ENCODE assay signal across 12 cellular contexts in the genomic region with DNA sequence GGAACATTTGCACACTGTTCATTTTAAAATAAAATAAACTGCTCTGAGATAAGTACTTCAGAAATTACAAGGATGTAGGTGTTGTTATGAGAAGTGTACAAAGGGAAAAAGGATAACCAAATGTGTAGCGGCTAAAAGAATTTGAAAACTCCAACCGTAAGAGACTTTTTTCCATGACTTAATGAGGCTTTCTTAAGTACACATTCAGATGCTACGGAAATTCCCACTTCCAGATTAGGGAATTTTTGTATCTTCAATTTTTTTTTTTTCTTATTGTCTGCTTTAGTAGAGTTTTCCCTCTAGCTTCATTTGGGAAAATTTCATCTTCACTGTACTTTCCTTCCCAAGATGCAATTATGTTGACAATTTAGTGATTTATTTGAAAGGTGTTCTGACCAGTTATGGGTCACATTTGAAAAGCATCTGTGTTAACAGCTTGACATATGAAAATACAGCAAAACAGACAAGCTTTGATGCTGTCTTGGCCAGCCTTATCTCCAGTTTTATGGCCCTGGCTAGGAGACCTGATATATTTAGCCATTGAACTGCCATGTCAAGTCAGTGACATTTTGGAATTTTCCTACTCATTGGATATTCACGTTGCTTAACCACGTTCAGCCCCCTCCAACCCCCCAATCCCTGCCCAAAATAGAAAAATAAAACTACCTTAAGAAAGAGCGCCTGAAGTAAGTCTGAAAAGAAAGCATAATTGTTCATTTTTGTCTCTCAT.
DNase-seq lines count a peak whose midpoint lies in the region; ATAC-seq, FAIRE-seq and TF ChIP-seq lines count a peak whose summit lies in the region.
"Had no signal": no experiment of that assay in that cellular context is flagged by ENCODE, and none has a peak within 500 bp of the region (broad histone marks: within the 10 kb centered on the region; RNA-seq: fewer than 3 reads in every experiment).

No MANE protein-coding gene starts in this region.

- H3K4me3 Mint-ChIP-seq in CD4-positive, alpha-beta T cell, result no peak overlapping the region
- H3K4me3 Mint-ChIP-seq: activated T-helper 1 cell treated with anti-CD3 and anti-CD28 coated beads, Interleukin-12 subunit alpha, Interleukin-12 subunit beta, Interleukin-2, Interleukin-4 antibody, amounts not matched to agents 30 ng/mL and 10 ng/mL and 1 ng/mL, durations not matched to agents 14 hours and 24 hours and 36 hours had no signal

- FAIRE-seq in urothelium cell line (lab: Jason Lieb, UNC), result no peak

- POLR2A ChIA-PET in CD4-positive, alpha-beta T cell (lab: Charles Lee), result no interaction called here

- no peak overlapping the region for H3K27ac ChIP-seq in cardiac muscle cell
- H3K27ac ChIP-seq in muscle layer of duodenum (ENCODE audit: low read length), result peak overlapping the region; percentile 13
- peak overlapping the region; percentile 4 to 35 for H3K27ac ChIP-seq in uterus
- no peak overlapping the region for H3K27ac ChIP-seq in CD4-positive, alpha-beta T cell (ENCODE audit: low read depth, low read length)

- DNase-seq in cardiac muscle cell (ENCODE audit: low read depth in 1 of 2, low spot score in 1 of 2) (peak; percentile 29 to 31), Right ventricle myocardium inferior (ENCODE audit: missing footprints) (no peak), cerebellum (ENCODE audit: low spot score) (peak; percentile 17), uterus (no peak), urothelium cell line (ENCODE audit: low spot score) (no peak)
- DNase-seq in CD4-positive, alpha-beta T cell, result no peak
- DNase-seq: 8988T, retina, T-helper 2 cell had no signal

- H3K9me3 Mint-ChIP-seq in CD4-positive, alpha-beta T cell, result no peaks in the 10 kb centered on the region
- H3K9me3 Mint-ChIP-seq: activated T-helper 1 cell treated with anti-CD3 and anti-CD28 coated beads, Interleukin-12 subunit alpha, Interleukin-12 subunit beta, Interleukin-2, Interleukin-4 antibody, amounts not matched to agents 30 ng/mL and 10 ng/mL and 1 ng/mL, durations not matched to agents 14 hours and 24 hours and 36 hours had no signal

- no peak overlapping the region for H3K27ac Mint-ChIP-seq in CD4-positive, alpha-beta T cell
- H3K27ac Mint-ChIP-seq: activated T-helper 1 cell treated with anti-CD3 and anti-CD28 coated beads, Interleukin-12 subunit alpha, Interleukin-12 subunit beta, Interleukin-2, Interleukin-4 antibody, amounts not matched to agents 30 ng/mL and 10 ng/mL and 1 ng/mL, durations not matched to agents 14 hours and 24 hours and 36 hours had no signal

- peaks cover 71% of the 10 kb centered on the region for H3K27me3 ChIP-seq in cardiac muscle cell
- H3K27me3 ChIP-seq in muscle layer of duodenum (ENCODE audit: low read depth, low read length), result no peaks in the 10 kb centered on the region
- no peaks in the 10 kb centered on the region for H3K27me3 ChIP-seq in uterus
- H3K27me3 ChIP-seq in CD4-positive, alpha-beta T cell (ENCODE audit: control insufficient read depth, insufficient read depth, low read length), result no peaks in the 10 kb centered on the region

- H3K36me3 Mint-ChIP-seq in CD4-positive, alpha-beta T cell (ENCODE audit: low read depth), result no peaks in the 10 kb centered on the region

- ATAC-seq in Right ventricle myocardium inferior (no peak), GM18907 (IDR thresholded peaks at IDR 0.05; ENCODE audit: unreplicated experiment) (no peak)
- ATAC-seq in CD4-positive, alpha-beta T cell (ENCODE audit: poor library complexity), result no peak

- CTCF ChIA-PET in CD4-positive, alpha-beta T cell (lab: Charles Lee), result no interaction called here

- no peaks in the 10 kb centered on the region for H3K36me3 ChIP-seq in cardiac muscle cell
- no peaks in the 10 kb centered on the region for H3K36me3 ChIP-seq in muscle layer of duodenum (ENCODE audit: control insufficient read depth in 1 of 2, insufficient read depth in 2 of 2, low read length in 2 of 2)
- H3K36me3 ChIP-seq in uterus, result no peaks in the 10 kb centered on the region

- TF ChIP-seq POLR2A in uterus (IDR thresholded peaks at IDR 0.05), result no peak

- no peak overlapping the region for H3K4me3 ChIP-seq in cardiac muscle cell
- H3K4me3 ChIP-seq in muscle layer of duodenum (ENCODE audit: low read depth in 1 of 2, low read length in 2 of 2), result no peak overlapping the region
- no peak overlapping the region for H3K4me3 ChIP-seq in uterus

- TF ChIP-seq CTCF in cardiac muscle cell (IDR thresholded peaks at IDR 0.05; ENCODE audit: low read depth, low read length), result no peak
- no peak for TF ChIP-seq CTCF in uterus (IDR thresholded peaks at IDR 0.05)
- no peak for TF ChIP-seq CTCF in CD4-positive, alpha-beta T cell (IDR thresholded peaks at IDR 0.05)

- intact Hi-C loops in Right ventricle myocardium inferior (cut with DNase I) (no loop called here), uterus (cut with DNase I; ENCODE audit: low total_unique reads) (no loop called here)
- intact Hi-C loops in CD4-positive, alpha-beta T cell (cut with DNase I, micrococcal nuclease), result no loop called here

- H3K4me1 Mint-ChIP-seq in CD4-positive, alpha-beta T cell (ENCODE audit: low read depth), result no peaks in the 10 kb centered on the region

- H3K4me1 ChIP-seq in cardiac muscle cell (ENCODE audit: low read depth), result peaks cover 10% of the 10 kb centered on the region
- H3K4me1 ChIP-seq in muscle layer of duodenum (ENCODE audit: control insufficient read depth in 1 of 2, insufficient read depth in 2 of 2, low read length in 2 of 2), result no peaks in the 10 kb centered on the region
- H3K4me1 ChIP-seq in uterus, result peaks cover 0 to 5% of the 10 kb centered on the region in 2 donors

- H3K27me3 Mint-ChIP-seq in CD4-positive, alpha-beta T cell, result no peaks in the 10 kb centered on the region

- no peaks in the 10 kb centered on the region for H3K9me3 ChIP-seq in cardiac muscle cell (ENCODE audit: low read depth)
- H3K9me3 ChIP-seq in muscle layer of duodenum (ENCODE audit: control insufficient read depth in 1 of 2, low read length in 2 of 2), result no peaks in the 10 kb centered on the region
- H3K9me3 ChIP-seq in uterus, result no peaks in the 10 kb centered on the region
- no peaks in the 10 kb centered on the region for H3K9me3 ChIP-seq in CD4-positive, alpha-beta T cell (ENCODE audit: control insufficient read depth, low read length)

Comparison
In these comparisons a context has a peak if more than half of its experiments do, and no peak if none do; other contexts are left out.
1. DNase-seq: peak in cardiac muscle cell (2 of 2) and cerebellum (single experiment); none in Right ventricle myocardium inferior (single experiment), uterus (0 of 2), urothelium cell line (single experiment) and CD4-positive, alpha-beta T cell (0 of 10).
2. H3K27ac ChIP-seq: peak in muscle layer of duodenum (single experiment) and uterus (2 of 2); none in cardiac muscle cell (single experiment) and CD4-positive, alpha-beta T cell (single experiment).